In genomic region chr6:42100029-42100901, GRCh38 we compare ENCODE assay signal across 1 cellular context.
TF ChIP-seq lines count a peak whose summit lies in the region.

No MANE protein-coding gene starts in this region.

TF ChIP-seq in GM23338, 12 proteins besides CTCF, POLR2A, EP300 and RAD21 (continued from another document):
- TF ChIP-seq ZNF462 (CRISPR knock-in tag; IDR thresholded peaks at IDR 0.05) (no peak), POLR2AphosphoS5 (IDR thresholded peaks at IDR 0.05; ENCODE audit: low read depth) (peak; percentile 15; the same call in 1 of the 2 replicates), EZH2phosphoT487 (IDR thresholded peaks at IDR 0.05; ENCODE audit: unreplicated experiment) (no peak)
